ENCODE assay signal across 26 cellular contexts in genomic region chr7:95893484-95893883, GRCh38.
DNase-seq lines count a peak whose midpoint lies in the region; ATAC-seq, FAIRE-seq and TF ChIP-seq lines count a peak whose summit lies in the region.
"Had no signal": no experiment of that assay in that cellular context is flagged by ENCODE, and none has a peak within 500 bp of the region (broad histone marks: within the 10 kb centered on the region; RNA-seq: fewer than 3 reads in every experiment).

No MANE protein-coding gene starts in this region.

- H3K18ac ChIP-seq in IMR-90 (ENCODE audit: low read depth, low read length), result no peak overlapping the region

- POLR2A ChIA-PET in A549 (lab: Yijun Ruan, JAX), result no interaction called here
- POLR2A ChIA-PET in IMR-90 (lab: Charles Lee; ENCODE audit: unreplicated experiment), result no interaction called here

- DNase-seq in A549 (ENCODE audit: low read depth in 1 of 2, low spot score in 1 of 2) (no peak), IMR-90 (no peak), ascending aorta (ENCODE audit: low spot score in 2 of 2) (no peak), thoracic aorta (ENCODE audit: low spot score) (no peak), NCI-H2107 (lab: John Stamatoyannopoulos, UW) (no peak), heart left ventricle (no peak), mucosa of gallbladder (ENCODE audit: low spot score) (no peak)
- DNase-seq in activated T-cell treated with anti-CD3 and anti-CD28 coated beads, Interleukin-2, amount 50 U/mL, for 24 hours, result no peak
- DNase-seq: 8988T; AML-193; CD4-positive, alpha-beta T cell; CD8-positive, alpha-beta T cell; DMS 273 treated with DMSO at 0.1 percent for 48 hours; DMS153; DMS53; DMS79; DND-41; EL; GDM1 had no signal

- no peaks in the 10 kb centered on the region for H3K36me3 Mint-ChIP-seq in activated T-cell treated with anti-CD3 and anti-CD28 coated beads, Interleukin-2, amount 50 U/mL, for 24 hours (ENCODE audit: low read depth)
- H3K36me3 Mint-ChIP-seq: CD8-positive, alpha-beta T cell had no signal

- in situ Hi-C loops in IMR-90 (cut with MboI; ENCODE audit: low sequenced_read_pairs), result no loop called here

- no peak overlapping the region for H3K9ac ChIP-seq in IMR-90 (ENCODE audit: low read depth, low read length)
- H3K9ac ChIP-seq: BLaER1 treated with 17β-estradiol and CSF1 and Interleukin-3, amounts not matched to agents 10 nM and 100 nM had no signal

- H3K27ac ChIP-seq in A549, result no peak overlapping the region
- no peak overlapping the region for H3K27ac ChIP-seq in IMR-90 (ENCODE audit: insufficient read depth, low read length)
- peak overlapping the region; percentile 41 to 43 for H3K27ac ChIP-seq in ascending aorta
- peak overlapping the region; percentile 44 to 48 for H3K27ac ChIP-seq in thoracic aorta
- no peak overlapping the region for H3K27ac ChIP-seq in heart left ventricle
- H3K27ac ChIP-seq: BLaER1 treated with 17β-estradiol and CSF1 and Interleukin-3, amounts not matched to agents 10 nM and 100 nM; C4-2B had no signal

- TF ChIP-seq RAD21 in A549 (conservative IDR thresholded peaks at IDR 0.05 in 1 of 2, IDR thresholded peaks at IDR 0.05 in 1 of 2), result no peak
- no peak for TF ChIP-seq RAD21 in IMR-90 (IDR thresholded peaks at IDR 0.05; ENCODE audit: low read length)

- no peak for FAIRE-seq in A549 (lab: Jason Lieb, UNC)
- FAIRE-seq: A204.1, GM12878, GM12892, GM18507 had no signal

- H2AFZ ChIP-seq in IMR-90 (replicated peaks; ENCODE audit: low read length, poor library complexity), result no peak overlapping the region

- CTCF ChIA-PET in A549 (lab: Yijun Ruan, JAX) (no interaction called here), IMR-90 (lab: Yijun Ruan, JAX) (no interaction called here)

- H2AK5ac ChIP-seq in IMR-90 (ENCODE audit: low read depth, low read length), result no peak overlapping the region

- TF ChIP-seq EP300 in A549 (IDR thresholded peaks at IDR 0.05), result no peak

- no peak overlapping the region for H3K4ac ChIP-seq in IMR-90 (ENCODE audit: low read depth, low read length)

- no peak for ATAC-seq in A549
- ATAC-seq in IMR-90 (ENCODE audit: low read depth), result no peak
- ATAC-seq in thoracic aorta (ENCODE audit: insufficient number of reproducible peaks, low FRiP score, low read depth), result no peak
- no peak for ATAC-seq in heart left ventricle
- ATAC-seq: CD8-positive, alpha-beta T cell; GM12878 had no signal

- no peaks in the 10 kb centered on the region for H3K4me1 Mint-ChIP-seq in activated T-cell treated with anti-CD3 and anti-CD28 coated beads, Interleukin-2, amount 50 U/mL, for 24 hours (ENCODE audit: low read depth)
- H3K4me1 Mint-ChIP-seq: B cell had no signal

- no peaks in the 10 kb centered on the region for H3K9me3 ChIP-seq in A549
- H3K9me3 ChIP-seq in IMR-90 (ENCODE audit: control insufficient read depth, insufficient read depth, low read length), result no peaks in the 10 kb centered on the region
- no peaks in the 10 kb centered on the region for H3K9me3 ChIP-seq in ascending aorta
- no peaks in the 10 kb centered on the region for H3K9me3 ChIP-seq in thoracic aorta
- no peaks in the 10 kb centered on the region for H3K9me3 ChIP-seq in heart left ventricle
- H3K9me3 ChIP-seq: BLaER1 treated with 17β-estradiol and CSF1 and Interleukin-3, amounts not matched to agents 10 nM and 100 nM had no signal

- no peaks in the 10 kb centered on the region for H3K79me1 ChIP-seq in IMR-90 (ENCODE audit: low read depth in 1 of 2, low read length in 2 of 2)

- no peak overlapping the region for H3K23ac ChIP-seq in IMR-90 (ENCODE audit: low read depth, low read length)

- no peak overlapping the region for H3K4me3 Mint-ChIP-seq in activated T-cell treated with anti-CD3 and anti-CD28 coated beads, Interleukin-2, amount 50 U/mL, for 24 hours
- H3K4me3 Mint-ChIP-seq: B cell; CD4-positive, alpha-beta T cell; CD8-positive, alpha-beta T cell had no signal

- H3K4me1 ChIP-seq in A549 (no peaks in the 10 kb centered on the region), IMR-90 (ENCODE audit: control insufficient read depth, insufficient read depth, low read length) (no peaks in the 10 kb centered on the region), ascending aorta (peaks cover 4 to 8% of the 10 kb centered on the region in 2 donors), thoracic aorta (ENCODE audit: control insufficient read depth in 1 of 2, low read depth in 2 of 2) (peaks cover 20 to 32% of the 10 kb centered on the region in 2 donors), heart left ventricle (peaks cover 0 to 15% (median 2%) of the 10 kb centered on the region in 12 donors)

- BruUV-seq in IMR-90 (replicated peaks; lab: Mats Ljungman, UMichigan), result no TSS peak

- H3K4me3 ChIP-seq in A549 (no peak overlapping the region), IMR-90 (ENCODE audit: insufficient read depth, low read depth, low read length) (no peak overlapping the region), ascending aorta (no peak overlapping the region), thoracic aorta (no peak overlapping the region), heart left ventricle (no peak overlapping the region)
- H3K4me3 ChIP-seq: BLaER1 treated with 17β-estradiol and CSF1 and Interleukin-3, amounts not matched to agents 10 nM and 100 nM; GM12878 had no signal

- H3K27me3 ChIP-seq in IMR-90 (ENCODE audit: control insufficient read depth, insufficient read depth, low read length) (no peaks in the 10 kb centered on the region), ascending aorta (no peaks in the 10 kb centered on the region), thoracic aorta (replicated peaks; ENCODE audit: insufficient read depth) (no peaks in the 10 kb centered on the region), heart left ventricle (no peaks in the 10 kb centered on the region)

- H2BK20ac ChIP-seq in IMR-90 (ENCODE audit: low read depth, low read length), result no peak overlapping the region

- TF ChIP-seq POLR2A in A549 (IDR thresholded peaks at IDR 0.05; ENCODE audit: low read length) (no peak), IMR-90 (IDR thresholded peaks at IDR 0.05; ENCODE audit: low read depth, low read length) (no peak), heart left ventricle (IDR thresholded peaks at IDR 0.05) (no peak)

- no peak overlapping the region for H2BK15ac ChIP-seq in IMR-90 (ENCODE audit: low read depth, low read length)

- no peaks in the 10 kb centered on the region for H3K9me3 Mint-ChIP-seq in activated T-cell treated with anti-CD3 and anti-CD28 coated beads, Interleukin-2, amount 50 U/mL, for 24 hours
- H3K9me3 Mint-ChIP-seq: CD4-positive, alpha-beta T cell; CD8-positive, alpha-beta T cell had no signal

- H4K91ac ChIP-seq in IMR-90 (ENCODE audit: insufficient read depth, low read depth, low read length), result no peak overlapping the region

- H3K27me3 Mint-ChIP-seq in activated T-cell treated with anti-CD3 and anti-CD28 coated beads, Interleukin-2, amount 50 U/mL, for 24 hours, result no peaks in the 10 kb centered on the region
- H3K27me3 Mint-ChIP-seq: B cell had no signal

- no peaks in the 10 kb centered on the region for H3K36me3 ChIP-seq in IMR-90 (ENCODE audit: control insufficient read depth, insufficient read depth, low read length)
- H3K36me3 ChIP-seq in ascending aorta, result no peaks in the 10 kb centered on the region
- no peaks in the 10 kb centered on the region for H3K36me3 ChIP-seq in thoracic aorta
- no peaks in the 10 kb centered on the region for H3K36me3 ChIP-seq in heart left ventricle
- H3K36me3 ChIP-seq: BLaER1 treated with 17β-estradiol and CSF1 and Interleukin-3, amounts not matched to agents 10 nM and 100 nM had no signal

- H3K56ac ChIP-seq in IMR-90 (ENCODE audit: extremely low read depth, insufficient read depth, low read length), result no peak overlapping the region

- no peaks in the 10 kb centered on the region for H3K9me1 ChIP-seq in IMR-90 (ENCODE audit: insufficient read depth, low read length)

- H2BK5ac ChIP-seq in IMR-90 (ENCODE audit: low read depth, low read length, poor library complexity, severe bottlenecking), result no peak overlapping the region

- H2AK9ac ChIP-seq in IMR-90 (replicated peaks; ENCODE audit: low read depth, low read length, poor library complexity), result no peak overlapping the region

- no peaks in the 10 kb centered on the region for H4K20me1 ChIP-seq in IMR-90 (ENCODE audit: insufficient read depth, low read length)
- H4K20me1 ChIP-seq: BLaER1 treated with 17β-estradiol and CSF1 and Interleukin-3, amounts not matched to agents 10 nM and 100 nM had no signal

- intact Hi-C loops in IMR-90 (cut with micrococcal nuclease) (no loop called here), ascending aorta (cut with DNase I) (no loop called here), heart left ventricle (cut with DNase I) (no loop called here)

- H3K4me2 ChIP-seq in A549 (no peak overlapping the region), IMR-90 (ENCODE audit: low read depth, low read length) (no peak overlapping the region)
- H3K4me2 ChIP-seq: BLaER1 treated with 17β-estradiol and CSF1 and Interleukin-3, amounts not matched to agents 10 nM and 100 nM had no signal

- H4K5ac ChIP-seq in IMR-90 (ENCODE audit: low read depth, low read length), result no peak overlapping the region

- no peak overlapping the region for H2BK120ac ChIP-seq in IMR-90 (ENCODE audit: low read depth, low read length)

- H3K14ac ChIP-seq in IMR-90 (replicated peaks; ENCODE audit: low read depth, low read length), result no peak overlapping the region

- H4K8ac ChIP-seq in IMR-90 (ENCODE audit: low read depth in 2 of 2, low read length in 2 of 2), result no peak overlapping the region

- TF ChIP-seq CTCF in A549 (IDR thresholded peaks at IDR 0.05), result no peak
- TF ChIP-seq CTCF in IMR-90 (conservative IDR thresholded peaks at IDR 0.05; ENCODE audit: low read depth, low read length), result no peak
- TF ChIP-seq CTCF in ascending aorta (IDR thresholded peaks at IDR 0.05), result no peak
- TF ChIP-seq CTCF in thoracic aorta (IDR thresholded peaks at IDR 0.05), result no peak
- TF ChIP-seq CTCF in heart left ventricle (IDR thresholded peaks at IDR 0.05), result no peak

- dilution Hi-C loops in IMR-90 (cut with HindIII; ENCODE audit: low sequenced_read_pairs, unreplicated experiment), result no loop called here

- no peak overlapping the region for H3K27ac Mint-ChIP-seq in activated T-cell treated with anti-CD3 and anti-CD28 coated beads, Interleukin-2, amount 50 U/mL, for 24 hours
- H3K27ac Mint-ChIP-seq: B cell; CD4-positive, alpha-beta T cell; CD8-positive, alpha-beta T cell had no signal

TF ChIP-seq in A549, 52 proteins besides CTCF, POLR2A, EP300 and RAD21:
- TF ChIP-seq MAFK (IDR thresholded peaks at IDR 0.05; ENCODE audit: partially characterized antibody) (peak; percentile 79), CEBPB (IDR thresholded peaks at IDR 0.05) (no peak)
TF ChIP-seq in A549: peak in this region for 1.

TF ChIP-seq in IMR-90, 13 proteins besides CTCF, POLR2A, EP300 and RAD21:
- no peak for TF ChIP-seq SMC3 (IDR thresholded peaks at IDR 0.05; ENCODE audit: low read depth, low read length)
- peak; percentile 63 for TF ChIP-seq MAFK (IDR thresholded peaks at IDR 0.05; ENCODE audit: low read depth, low read length)

Comparison
In these comparisons a context has a peak if more than half of its experiments do, and no peak if none do; other contexts are left out.
1. H3K27ac ChIP-seq: peak in ascending aorta (2 of 2) and thoracic aorta (2 of 2); none in A549 (0 of 2), IMR-90 (single experiment) and heart left ventricle (0 of 12).